Comparison of ENCODE assay signal across 13 cellular contexts in the genomic region with DNA sequence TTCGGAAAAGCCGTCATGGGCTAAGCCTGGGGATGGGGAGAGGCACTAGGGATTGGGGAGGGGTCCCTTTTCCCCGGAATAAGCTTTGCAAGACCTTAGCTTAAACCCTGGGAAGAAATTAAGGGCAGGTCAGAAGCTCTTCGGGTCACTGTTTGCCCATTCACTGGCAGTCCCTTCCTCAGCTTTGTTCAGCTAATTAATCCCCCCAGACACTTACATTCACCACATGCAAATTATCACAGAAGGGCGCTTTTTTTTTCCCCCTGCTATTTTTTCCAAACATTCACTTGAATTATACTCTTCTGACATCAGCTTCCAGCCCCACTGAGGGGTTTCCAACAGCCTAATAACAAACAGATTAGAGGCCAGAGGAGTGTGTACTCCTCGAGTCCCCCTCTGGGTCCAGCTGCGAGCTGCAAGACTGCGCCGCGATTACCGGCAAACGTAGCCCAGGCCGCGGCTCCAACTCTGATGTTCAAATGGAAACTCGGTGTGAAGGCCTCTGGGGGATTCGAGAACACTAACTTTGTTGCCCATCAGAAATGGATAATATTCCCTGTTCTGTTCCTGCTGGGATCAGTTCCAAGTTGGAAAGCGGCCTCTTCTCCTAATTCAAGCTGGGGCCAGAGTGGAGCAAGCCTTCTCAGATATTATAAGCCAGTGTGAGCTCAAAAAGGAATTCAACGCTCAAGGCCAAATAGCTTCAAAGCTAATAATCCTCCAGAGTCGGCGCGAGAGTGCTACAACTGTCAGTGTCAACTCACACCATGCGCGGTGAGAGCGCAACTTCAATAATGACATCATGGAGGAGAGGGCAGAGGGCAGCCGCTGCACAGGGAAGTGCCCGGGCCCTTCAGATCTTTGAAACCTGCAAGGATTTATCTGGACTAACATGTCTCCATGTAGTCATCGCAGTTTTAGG.
A peak's percentile ranks its signal among the peaks of the same experiment; 100 is the strongest.
DNase-seq lines count a peak whose midpoint lies in the region; ATAC-seq and TF ChIP-seq lines count a peak whose summit lies in the region.
"Had no signal": no experiment of that assay in that cellular context is flagged by ENCODE, and none has a peak within 500 bp of the region (broad histone marks: within the 10 kb centered on the region; RNA-seq: fewer than 3 reads in every experiment).

No MANE protein-coding gene starts in this region.

- H4K20me1 ChIP-seq in BLaER1 treated with 17β-estradiol and CSF1 and Interleukin-3, amounts not matched to agents 10 nM and 100 nM: no peaks in the 10 kb centered on the region

- peaks cover 0 to 12% (median 0%) of the 10 kb centered on the region in 11 experiments; a peak in 1 of 22 replicates for H3K27me3 ChIP-seq in BLaER1 treated with 17β-estradiol and CSF1 and Interleukin-3, amounts not matched to agents 10 nM and 100 nM
- no peaks in the 10 kb centered on the region for H3K27me3 ChIP-seq in right cardiac atrium (ENCODE audit: control insufficient read depth, insufficient read depth)

- no peak overlapping the region for H3K27ac ChIP-seq in BLaER1 treated with 17β-estradiol and CSF1 and Interleukin-3, amounts not matched to agents 10 nM and 100 nM
- H3K27ac ChIP-seq in coronary artery: peak overlapping the region in 1 of 2 donors; percentile 40
- H3K27ac ChIP-seq in right cardiac atrium (ENCODE audit: low read length): peak overlapping the region; percentile 17
- H3K27ac ChIP-seq: tibial artery had no signal

- no peak overlapping the region for H3K9ac ChIP-seq in BLaER1 treated with 17β-estradiol and CSF1 and Interleukin-3, amounts not matched to agents 10 nM and 100 nM

- peak overlapping the region in 9 of 11 experiments; percentile 56 to 82 (median 70); a peak in 14 of 22 replicates for H3K4me2 ChIP-seq in BLaER1 treated with 17β-estradiol and CSF1 and Interleukin-3, amounts not matched to agents 10 nM and 100 nM

- H3K4me1 ChIP-seq in BLaER1 treated with 17β-estradiol and CSF1 and Interleukin-3, amounts not matched to agents 10 nM and 100 nM: peaks cover 7 to 16% (median 12%) of the 10 kb centered on the region in 10 experiments; a peak in 18 of 20 replicates
- H3K4me1 ChIP-seq in right cardiac atrium (ENCODE audit: control insufficient read depth, insufficient read depth, low read length): peaks cover 2% of the 10 kb centered on the region
- H3K4me1 ChIP-seq: HAP-1 had no signal

- TF ChIP-seq CTCF in coronary artery (IDR thresholded peaks at IDR 0.05): no peak

- intact Hi-C loops in right cardiac atrium (cut with DNase I): no loop called here

- 50% methylated on average over 27 of the region's 27 CpGs for WGBS in right cardiac atrium

- H3K36me3 ChIP-seq in BLaER1 treated with 17β-estradiol and CSF1 and Interleukin-3, amounts not matched to agents 10 nM and 100 nM: no peaks in the 10 kb centered on the region
- H3K36me3 ChIP-seq: HAP-1, tibial artery had no signal

- no peak overlapping the region for H3K4me3 ChIP-seq in BLaER1 treated with 17β-estradiol and CSF1 and Interleukin-3, amounts not matched to agents 10 nM and 100 nM
- H3K4me3 ChIP-seq in coronary artery (no peak overlapping the region), right cardiac atrium (ENCODE audit: low read length) (no peak overlapping the region)
- H3K4me3 ChIP-seq: HAP-1, tibial artery had no signal

- DNase-seq in coronary artery (ENCODE audit: low spot score) (peak; percentile 72), right cardiac atrium (peak; percentile 51 to 82 (median 80)), retina (peak; percentile 80), NCI-H2227 treated with DMSO at 0.1 percent for 48 hours (lab: John Stamatoyannopoulos, UW) (no peak), NCI-H2196 (lab: John Stamatoyannopoulos, UW; ENCODE audit: unreplicated experiment) (no peak)
- no peak for DNase-seq in activated CD4-positive, CD25-positive, alpha-beta regulatory T cell treated with anti-CD3 and anti-CD28 coated beads, Interleukin-2, amount 50 U/mL, for 72 hours
- DNase-seq: activated CD4-positive, CD25-positive, alpha-beta regulatory T cell; NCI-H146 had no signal

- no peaks in the 10 kb centered on the region for H3K9me3 ChIP-seq in BLaER1 treated with 17β-estradiol and CSF1 and Interleukin-3, amounts not matched to agents 10 nM and 100 nM (replicated peaks in 1 of 11)
- H3K9me3 ChIP-seq in right cardiac atrium (ENCODE audit: control insufficient read depth, low read length): no peaks in the 10 kb centered on the region
- H3K9me3 ChIP-seq: HAP-1, tibial artery had no signal

- ATAC-seq in right cardiac atrium: peak; percentile 78 to 81
- ATAC-seq in HG03045 (IDR thresholded peaks at IDR 0.05; ENCODE audit: unreplicated experiment): no peak
- ATAC-seq: SK-N-SH treated with all-trans-retinoic acid at 6 μM for 48 hours had no signal

Comparison
In these comparisons a context has a peak if more than half of its experiments do, and no peak if none do; other contexts are left out.
1. DNase-seq: peak in coronary artery (single experiment), right cardiac atrium (3 of 3) and retina (single experiment); none in NCI-H2227 treated with DMSO at 0.1 percent for 48 hours (single experiment), activated CD4-positive, CD25-positive, alpha-beta regulatory T cell treated with anti-CD3 and anti-CD28 coated beads, Interleukin-2, amount 50 U/mL, for 72 hours (single experiment) and NCI-H2196 (single experiment).